Comparison of ENCODE assay signal across 1 cellular context in the genomic region with DNA sequence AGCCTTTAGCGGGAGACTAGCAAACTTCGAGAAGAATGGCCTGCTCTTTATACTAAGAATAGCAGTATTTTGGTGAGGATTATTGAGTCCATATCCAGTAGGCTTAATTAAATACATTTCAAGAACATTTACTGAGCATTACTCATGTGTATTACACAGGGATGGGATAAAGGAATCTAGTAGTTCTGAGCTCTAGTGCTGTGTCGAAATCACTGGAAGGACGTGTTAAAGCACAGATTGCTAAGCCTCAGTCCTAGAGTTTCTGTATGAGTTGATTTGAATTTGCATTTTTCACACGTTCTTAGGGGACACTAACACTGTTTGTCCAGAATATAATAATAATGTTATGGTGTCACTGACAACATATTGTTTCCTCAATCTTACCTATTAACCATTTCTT.
TF ChIP-seq lines count a peak whose summit lies in the region.

No MANE protein-coding gene starts in this region.

TF ChIP-seq in A549, 52 proteins besides CTCF, POLR2A, EP300 and RAD21:
- TF ChIP-seq GATA3 (IDR thresholded peaks at IDR 0.05; ENCODE audit: borderline replicate concordance), result no peak
- TF ChIP-seq FOSB (CRISPR knock-in tag; IDR thresholded peaks at IDR 0.05), result no peak
- TF ChIP-seq, protein P1, sequence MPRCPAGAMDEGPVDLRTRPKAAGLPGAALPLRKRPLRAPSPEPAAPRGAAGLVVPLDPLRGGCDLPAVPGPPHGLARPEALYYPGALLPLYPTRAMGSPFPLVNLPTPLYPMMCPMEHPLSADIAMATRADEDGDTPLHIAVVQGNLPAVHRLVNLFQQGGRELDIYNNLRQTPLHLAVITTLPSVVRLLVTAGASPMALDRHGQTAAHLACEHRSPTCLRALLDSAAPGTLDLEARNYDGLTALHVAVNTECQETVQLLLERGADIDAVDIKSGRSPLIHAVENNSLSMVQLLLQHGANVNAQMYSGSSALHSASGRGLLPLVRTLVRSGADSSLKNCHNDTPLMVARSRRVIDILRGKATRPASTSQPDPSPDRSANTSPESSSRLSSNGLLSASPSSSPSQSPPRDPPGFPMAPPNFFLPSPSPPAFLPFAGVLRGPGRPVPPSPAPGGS (IDR thresholded peaks at IDR 0.05), result no peak
- no peak for TF ChIP-seq SREBF2 (IDR thresholded peaks at IDR 0.05)
- TF ChIP-seq RARB (CRISPR knock-in tag; IDR thresholded peaks at IDR 0.05), result no peak
- no peak for TF ChIP-seq KDM5A (IDR thresholded peaks at IDR 0.05)
- TF ChIP-seq HMGXB4 (CRISPR knock-in tag; IDR thresholded peaks at IDR 0.05; ENCODE audit: borderline replicate concordance), result no peak
- TF ChIP-seq CHD4 (IDR thresholded peaks at IDR 0.05; ENCODE audit: borderline replicate concordance), result no peak
- TF ChIP-seq, protein P2, sequence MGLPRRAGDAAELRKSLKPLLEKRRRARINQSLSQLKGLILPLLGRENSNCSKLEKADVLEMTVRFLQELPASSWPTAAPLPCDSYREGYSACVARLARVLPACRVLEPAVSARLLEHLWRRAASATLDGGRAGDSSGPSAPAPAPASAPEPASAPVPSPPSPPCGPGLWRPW (IDR thresholded peaks at IDR 0.05), result no peak
- 0 out of 4 replicates have a peak, but pooled peaks of 1 of the 2 experiments have one; percentile 6 for TF ChIP-seq CEBPB (IDR thresholded peaks at IDR 0.05)
- no peak for TF ChIP-seq MAZ (IDR thresholded peaks at IDR 0.05; ENCODE audit: borderline replicate concordance, low read depth, low read length)
- TF ChIP-seq FOSL2 (IDR thresholded peaks at IDR 0.05), result no peak
- no peak for TF ChIP-seq FOSL2 (CRISPR knock-in tag; IDR thresholded peaks at IDR 0.05)
- TF ChIP-seq, protein P3, sequence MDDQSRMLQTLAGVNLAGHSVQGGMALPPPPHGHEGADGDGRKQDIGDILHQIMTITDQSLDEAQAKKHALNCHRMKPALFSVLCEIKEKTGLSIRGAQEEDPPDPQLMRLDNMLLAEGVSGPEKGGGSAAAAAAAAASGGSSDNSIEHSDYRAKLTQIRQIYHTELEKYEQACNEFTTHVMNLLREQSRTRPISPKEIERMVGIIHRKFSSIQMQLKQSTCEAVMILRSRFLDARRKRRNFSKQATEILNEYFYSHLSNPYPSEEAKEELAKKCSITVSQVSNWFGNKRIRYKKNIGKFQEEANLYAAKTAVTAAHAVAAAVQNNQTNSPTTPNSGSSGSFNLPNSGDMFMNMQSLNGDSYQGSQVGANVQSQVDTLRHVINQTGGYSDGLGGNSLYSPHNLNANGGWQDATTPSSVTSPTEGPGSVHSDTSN (IDR thresholded peaks at IDR 0.05), result no peak
- TF ChIP-seq HOXA7 (CRISPR knock-in tag; IDR thresholded peaks at IDR 0.05), result peak; percentile 82
- no peak for TF ChIP-seq CBX8 (IDR thresholded peaks at IDR 0.05)
- TF ChIP-seq MAFK (IDR thresholded peaks at IDR 0.05; ENCODE audit: partially characterized antibody), result no peak
- TF ChIP-seq HDAC2 (IDR thresholded peaks at IDR 0.05), result no peak
- TF ChIP-seq, protein P4, sequence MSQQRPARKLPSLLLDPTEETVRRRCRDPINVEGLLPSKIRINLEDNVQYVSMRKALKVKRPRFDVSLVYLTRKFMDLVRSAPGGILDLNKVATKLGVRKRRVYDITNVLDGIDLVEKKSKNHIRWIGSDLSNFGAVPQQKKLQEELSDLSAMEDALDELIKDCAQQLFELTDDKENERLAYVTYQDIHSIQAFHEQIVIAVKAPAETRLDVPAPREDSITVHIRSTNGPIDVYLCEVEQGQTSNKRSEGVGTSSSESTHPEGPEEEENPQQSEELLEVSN (IDR thresholded peaks at IDR 0.05; ENCODE audit: borderline replicate concordance, low read depth), result 0 out of 2 replicates have a peak, but pooled peaks have one; percentile 3
- TF ChIP-seq HEYL (CRISPR knock-in tag; IDR thresholded peaks at IDR 0.05), result no peak
- no peak for TF ChIP-seq ATOH8 (CRISPR knock-in tag; IDR thresholded peaks at IDR 0.05; ENCODE audit: low read depth)
- TF ChIP-seq ELK1 (IDR thresholded peaks at IDR 0.05; ENCODE audit: low read depth, low read length), result no peak
- no peak for TF ChIP-seq REST (IDR thresholded peaks at IDR 0.05)
- TF ChIP-seq TFCP2L1 (CRISPR knock-in tag; IDR thresholded peaks at IDR 0.05), result 0 out of 2 replicates have a peak, but pooled peaks have one; percentile 37
- no peak for TF ChIP-seq BHLHE40 (IDR thresholded peaks at IDR 0.05; ENCODE audit: low read depth, low read length)
